ENCODE assay signal across 37 cellular contexts in the genomic region with DNA sequence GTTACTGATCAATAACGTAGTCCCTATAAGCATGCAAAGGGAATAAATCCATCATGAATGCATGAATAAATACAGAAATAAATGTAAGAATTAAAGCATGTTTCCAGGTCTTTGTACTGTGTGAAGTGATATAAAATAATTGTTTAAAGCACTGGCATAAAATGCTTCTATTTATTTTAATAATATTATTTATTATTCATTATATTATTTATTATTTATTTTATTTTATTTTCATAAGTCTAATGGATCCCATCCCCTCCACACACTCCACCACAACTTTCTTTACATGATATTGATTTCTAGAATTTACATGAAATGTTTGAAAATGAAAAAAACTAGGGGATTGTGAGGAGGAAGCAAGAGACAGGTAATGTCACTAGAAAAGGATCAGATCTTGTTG.
DNase-seq lines count a peak whose midpoint lies in the region; ATAC-seq, FAIRE-seq and TF ChIP-seq lines count a peak whose summit lies in the region.
"Had no signal": no experiment of that assay in that cellular context is flagged by ENCODE, and none has a peak within 500 bp of the region (broad histone marks: within the 10 kb centered on the region; RNA-seq: fewer than 3 reads in every experiment).

No MANE protein-coding gene starts in this region.

- intact Hi-C loops in K562 (cut with micrococcal nuclease): loop anchor here (10.0 kb wide), 1 partner anchor 100 kb away; a partner anchor contains a TSS

- TF ChIP-seq CTCF in WTC11 (IDR thresholded peaks at IDR 0.05) (no peak), K562 (IDR thresholded peaks at IDR 0.05 in 2 of 3, conservative IDR thresholded peaks at IDR 0.05 in 1 of 3; ENCODE audit: insufficient read depth in 2 of 3, low read depth in 1 of 3, low read length in 3 of 3) (no peak), endodermal cell (conservative IDR thresholded peaks at IDR 0.05) (no peak)

- H3K79me1 ChIP-seq in mesendoderm (ENCODE audit: low read length): no peaks in the 10 kb centered on the region

- H3K4ac ChIP-seq in mesendoderm (ENCODE audit: low read depth, low read length): peak overlapping the region; percentile 68

- H4K20me1 ChIP-seq in K562 (replicated peaks; ENCODE audit: control insufficient read depth, insufficient read depth, low read length): no peaks in the 10 kb centered on the region
- H4K20me1 ChIP-seq in GM23248 (ENCODE audit: insufficient read depth): no peaks in the 10 kb centered on the region
- H4K20me1 ChIP-seq: BLaER1; BLaER1 treated with 17β-estradiol and CSF1 and Interleukin-3, amounts not matched to agents 10 nM and 100 nM had no signal

- no peak for TF ChIP-seq EP300 in K562 (IDR thresholded peaks at IDR 0.05; ENCODE audit: low read length)

- TF ChIP-seq RAD21 in K562 (CRISPR knock-in tag; conservative IDR thresholded peaks at IDR 0.05 in 1 of 2, IDR thresholded peaks at IDR 0.05 in 1 of 2): no peak

- H3K4me1 ChIP-seq in K562 (replicated peaks in 1 of 2; ENCODE audit: control insufficient read depth in 2 of 2, insufficient read depth in 2 of 2, low read length in 2 of 2) (peaks cover 31 to 41% of the 10 kb centered on the region in 2 experiments), endodermal cell (ENCODE audit: control insufficient read depth, insufficient read depth, low read length) (peaks cover 21% of the 10 kb centered on the region), mesendoderm (ENCODE audit: control insufficient read depth, low read depth, low read length) (peaks cover 10% of the 10 kb centered on the region), GM23248 (ENCODE audit: insufficient read depth) (no peaks in the 10 kb centered on the region)
- H3K4me1 ChIP-seq: A549, BE2C, BLaER1 had no signal

- H3K4me2 ChIP-seq in K562 (ENCODE audit: insufficient read depth, low read length) (peak overlapping the region; percentile 13; the same call in 1 of the 2 replicates), mesendoderm (ENCODE audit: low read length) (no peak overlapping the region), GM23248 (ENCODE audit: unreplicated experiment) (no peak overlapping the region)
- H3K4me2 ChIP-seq: A549; BLaER1; BLaER1 treated with 17β-estradiol and CSF1 and Interleukin-3, amounts not matched to agents 10 nM and 100 nM had no signal

- POLR2A ChIA-PET in WTC11 (lab: Charles Lee): no interaction called here
- POLR2A ChIA-PET in K562 (lab: Yijun Ruan, JAX): interaction anchor here (1.0 kb wide), 1 partner anchor 10 kb away, joined by 3 read pairs; no protein-coding TSS in a partner anchor

- H3K9me1 ChIP-seq in K562 (ENCODE audit: control insufficient read depth, insufficient read depth, low read length): no peaks in the 10 kb centered on the region

- TF ChIP-seq POLR2A in K562 (conservative IDR thresholded peaks at IDR 0.05): no peak

- no peak overlapping the region for H4K5ac ChIP-seq in mesendoderm (ENCODE audit: low read length)

- no peak overlapping the region for H2BK15ac ChIP-seq in mesendoderm (replicated peaks; ENCODE audit: low read depth)

- H3K27ac ChIP-seq in K562 (ENCODE audit: extremely low read depth, low read depth, low read length) (peak overlapping the region; percentile 63), endodermal cell (ENCODE audit: low read depth, low read length) (no peak overlapping the region), mesendoderm (ENCODE audit: low read depth, low read length) (peak overlapping the region; percentile 73), GM23248 (no peak overlapping the region)
- H3K27ac ChIP-seq: 22Rv1; A549; BLaER1; BLaER1 treated with 17β-estradiol and CSF1 and Interleukin-3, amounts not matched to agents 10 nM and 100 nM; C4-2B had no signal

- no peak for ATAC-seq in WTC11
- no peak for ATAC-seq in K562
- no peak for ATAC-seq in HG03025 (IDR thresholded peaks at IDR 0.05; ENCODE audit: low FRiP score, unreplicated experiment)
- ATAC-seq in stimulated activated memory B cell treated with anti-CD40 and anti-IgM and Interleukin-4, amounts not matched to agents 10 μg/mL and 1 μg/mL and 100 μg/mL, for 72 hours: no peak
- ATAC-seq: A549; CD8-positive, alpha-beta T cell had no signal

- H3K4me3 Mint-ChIP-seq in WTC11: no peak overlapping the region
- H3K4me3 Mint-ChIP-seq in endodermal cell: no peak overlapping the region
- no peak overlapping the region for H3K4me3 Mint-ChIP-seq in stimulated activated memory B cell treated with anti-CD40 and anti-IgM and Interleukin-4, amounts not matched to agents 10 μg/mL and 1 μg/mL and 100 μg/mL, for 72 hours
- H3K4me3 Mint-ChIP-seq: B cell; CD14-positive monocyte; CD4-positive, alpha-beta memory T cell; CD4-positive, alpha-beta T cell; CD4-positive, CD25-positive, alpha-beta regulatory T cell; CD8-positive, alpha-beta memory T cell; CD8-positive, alpha-beta T cell had no signal

- H3K18ac ChIP-seq in mesendoderm (ENCODE audit: low read length): peak overlapping the region; percentile 51

- FAIRE-seq in K562 (lab: Jason Lieb, UNC): no peak
- FAIRE-seq: A204.1, A549, D721Med had no signal

- no peak overlapping the region for H3K4me3 ChIP-seq in K562
- H3K4me3 ChIP-seq in endodermal cell (ENCODE audit: low read length): no peak overlapping the region
- H3K4me3 ChIP-seq in mesendoderm (ENCODE audit: low read length): no peak overlapping the region
- H3K4me3 ChIP-seq in GM23248: no peak overlapping the region
- H3K4me3 ChIP-seq: A549; BLaER1; BLaER1 treated with 17β-estradiol and CSF1 and Interleukin-3, amounts not matched to agents 10 nM and 100 nM had no signal

- H3K36me3 Mint-ChIP-seq in WTC11 (no peaks in the 10 kb centered on the region), endodermal cell (ENCODE audit: low read depth) (peaks cover 64% of the 10 kb centered on the region)
- no peaks in the 10 kb centered on the region for H3K36me3 Mint-ChIP-seq in stimulated activated memory B cell treated with anti-CD40 and anti-IgM and Interleukin-4, amounts not matched to agents 10 μg/mL and 1 μg/mL and 100 μg/mL, for 72 hours
- H3K36me3 Mint-ChIP-seq: CD14-positive monocyte had no signal

- H3K4me1 Mint-ChIP-seq in WTC11 (no peaks in the 10 kb centered on the region), endodermal cell (peaks cover 20% of the 10 kb centered on the region)
- no peaks in the 10 kb centered on the region for H3K4me1 Mint-ChIP-seq in stimulated activated memory B cell treated with anti-CD40 and anti-IgM and Interleukin-4, amounts not matched to agents 10 μg/mL and 1 μg/mL and 100 μg/mL, for 72 hours
- H3K4me1 Mint-ChIP-seq: B cell had no signal

- H2AFZ ChIP-seq in K562 (ENCODE audit: low read depth, low read length) (peak overlapping the region; percentile 52; the same call in 1 of the 2 replicates), GM23248 (no peak overlapping the region)

- H3K27me3 Mint-ChIP-seq in WTC11 (ENCODE audit: low read depth) (no peaks in the 10 kb centered on the region), endodermal cell (ENCODE audit: insufficient read depth) (no peaks in the 10 kb centered on the region)
- H3K27me3 Mint-ChIP-seq in stimulated activated memory B cell treated with anti-CD40 and anti-IgM and Interleukin-4, amounts not matched to agents 10 μg/mL and 1 μg/mL and 100 μg/mL, for 72 hours: peaks cover 31% of the 10 kb centered on the region
- H3K27me3 Mint-ChIP-seq: CD4-positive, alpha-beta memory T cell; CD4-positive, alpha-beta T cell; CD4-positive, CD25-positive, alpha-beta regulatory T cell; CD8-positive, alpha-beta memory T cell had no signal

- no peaks in the 10 kb centered on the region for H3F3A ChIP-seq in GM23248 (ENCODE audit: insufficient read depth)

- 79% methylated on average over 1 of the region's 1 CpG for WGBS in K562 (ENCODE audit: insufficient coverage, low coverage, missing lambda C conversion rate)
- 86% methylated on average over 1 of the region's 1 CpG; no CpG with 5 or more reads in 1 of the 2 experiments for WGBS in endodermal cell (ENCODE audit: insufficient coverage in 1 of 2, insufficient read length in 1 of 2), 2 experiments
- no CpG with 5 or more reads among the region's 1 CpG for WGBS in mesendoderm (ENCODE audit: extremely low coverage, insufficient coverage, low lambda C conversion rate)
- WGBS in GM23248 (ENCODE audit: low coverage in 1 of 2, low lambda C conversion rate in 2 of 2, missing lambda C conversion rate in 2 of 2), 2 experiments: 89 to 97% methylated on average over 1 of the region's 1 CpG

- H3K9me2 ChIP-seq in GM23248 (ENCODE audit: insufficient read depth): no peaks in the 10 kb centered on the region

- H2BK120ac ChIP-seq in mesendoderm (ENCODE audit: low read depth, low read length): peak overlapping the region; percentile 90

- in situ Hi-C loops in K562 (cut with MboI): no loop called here
- in situ Hi-C loops in GM23248 (cut with MboI): no loop called here

- H2AK5ac ChIP-seq in mesendoderm (ENCODE audit: low read length): no peak overlapping the region

- no peak overlapping the region for H4K8ac ChIP-seq in mesendoderm (ENCODE audit: low read depth, low read length)

- BruUV-seq in K562 (replicated peaks; lab: Mats Ljungman, UMichigan): no TSS peak

- peaks cover 8% of the 10 kb centered on the region; the same call in 1 of the 2 replicates for H3K9me3 Mint-ChIP-seq in WTC11
- peaks cover 13% of the 10 kb centered on the region for H3K9me3 Mint-ChIP-seq in endodermal cell
- no peaks in the 10 kb centered on the region for H3K9me3 Mint-ChIP-seq in stimulated activated memory B cell treated with anti-CD40 and anti-IgM and Interleukin-4, amounts not matched to agents 10 μg/mL and 1 μg/mL and 100 μg/mL, for 72 hours
- H3K9me3 Mint-ChIP-seq: CD14-positive monocyte; CD4-positive, alpha-beta memory T cell; CD4-positive, alpha-beta T cell; CD4-positive, CD25-positive, alpha-beta regulatory T cell; CD8-positive, alpha-beta memory T cell; CD8-positive, alpha-beta T cell had no signal

- peak overlapping the region; percentile 40 for H3K56ac ChIP-seq in mesendoderm (ENCODE audit: low read length)

- DNase-seq in WTC11 (ENCODE audit: low spot score): no peak
- DNase-seq in K562 (ENCODE audit: extremely low read depth in 1 of 4, low spot score in 3 of 4): no peak
- no peak for DNase-seq in endodermal cell
- DNase-seq in mesendoderm: no peak
- no peak for DNase-seq in inferior parietal cortex (ENCODE audit: extremely low spot score)
- DNase-seq in GM23248: no peak
- DNase-seq: 8988T; ACHN; AML-193; BE2C; C1 segment of cervical spinal cord; Caco-2; Calu3; CD4-positive, alpha-beta memory T cell; CD4-positive, alpha-beta T cell; CD4-positive, CD25-positive, alpha-beta regulatory T cell; CD8-positive, alpha-beta memory T cell; CD8-positive, alpha-beta T cell; COR-L47; DMS 273 treated with DMSO at 0.1 percent for 48 hours; DMS153; DMS53; DMS79; DMS79 treated with DMSO at 0.1 percent for 48 hours; DND-41; EL had no signal

- H3K9ac ChIP-seq in K562 (ENCODE audit: insufficient read depth in 1 of 2, low read depth in 2 of 2, low read length in 2 of 2) (no peak overlapping the region; a peak in 1 of 4 replicates), endodermal cell (ENCODE audit: extremely low read depth, low read length, poor library complexity, severe bottlenecking) (peak overlapping the region; percentile 29), mesendoderm (ENCODE audit: low read length) (no peak overlapping the region), GM23248 (no peak overlapping the region)
- H3K9ac ChIP-seq: BLaER1; BLaER1 treated with 17β-estradiol and CSF1 and Interleukin-3, amounts not matched to agents 10 nM and 100 nM had no signal

- H3K36me3 ChIP-seq in K562 (ENCODE audit: control insufficient read depth, insufficient read depth, low read length) (no peaks in the 10 kb centered on the region), endodermal cell (ENCODE audit: control insufficient read depth, insufficient read depth, low read length) (peaks cover 82% of the 10 kb centered on the region), mesendoderm (ENCODE audit: control insufficient read depth, insufficient read depth, low read length) (no peaks in the 10 kb centered on the region), GM23248 (ENCODE audit: low read depth) (no peaks in the 10 kb centered on the region)
- H3K36me3 ChIP-seq: BE2C; BLaER1 treated with 17β-estradiol and CSF1 and Interleukin-3, amounts not matched to agents 10 nM and 100 nM had no signal

- peaks cover 2% of the 10 kb centered on the region; the same call in 1 of the 2 replicates for H3K9me3 ChIP-seq in K562 (replicated peaks; ENCODE audit: control insufficient read depth, insufficient read depth, low read depth, low read length)
- H3K9me3 ChIP-seq in endodermal cell (ENCODE audit: control insufficient read depth, low read length): peaks cover 43% of the 10 kb centered on the region
- H3K9me3 ChIP-seq in GM23248 (ENCODE audit: low read depth): no peaks in the 10 kb centered on the region
- H3K9me3 ChIP-seq: A549, BE2C, BLaER1, Caco-2 had no signal

- H3K27ac Mint-ChIP-seq in WTC11: no peak overlapping the region
- H3K27ac Mint-ChIP-seq in endodermal cell: peak overlapping the region; percentile 73
- no peak overlapping the region for H3K27ac Mint-ChIP-seq in stimulated activated memory B cell treated with anti-CD40 and anti-IgM and Interleukin-4, amounts not matched to agents 10 μg/mL and 1 μg/mL and 100 μg/mL, for 72 hours
- H3K27ac Mint-ChIP-seq: B cell; CD4-positive, alpha-beta memory T cell; CD4-positive, alpha-beta T cell; CD4-positive, CD25-positive, alpha-beta regulatory T cell; CD8-positive, alpha-beta T cell had no signal

- no peak overlapping the region for H3K23ac ChIP-seq in mesendoderm (ENCODE audit: low read length)

- H3K79me2 ChIP-seq in K562 (ENCODE audit: control insufficient read depth, insufficient read depth, low read length) (no peaks in the 10 kb centered on the region), mesendoderm (ENCODE audit: control insufficient read depth, insufficient read depth, low read length) (no peaks in the 10 kb centered on the region), GM23248 (ENCODE audit: insufficient read depth) (no peaks in the 10 kb centered on the region)

- peak overlapping the region; percentile 64 for H2BK5ac ChIP-seq in mesendoderm (ENCODE audit: low read length)

- H3K27me3 ChIP-seq in K562 (ENCODE audit: control insufficient read depth in 2 of 2, insufficient read depth in 2 of 2, low read length in 2 of 2) (no peaks in the 10 kb centered on the region; a peak in 1 of 5 replicates), endodermal cell (ENCODE audit: control insufficient read depth, insufficient read depth, low read length, poor library complexity, severe bottlenecking) (no peaks in the 10 kb centered on the region), mesendoderm (ENCODE audit: insufficient read depth, low read length, poor library complexity) (no peaks in the 10 kb centered on the region), GM23248 (replicated peaks; ENCODE audit: insufficient read depth) (no peaks in the 10 kb centered on the region)
- H3K27me3 ChIP-seq: BE2C; BLaER1; BLaER1 treated with 17β-estradiol and CSF1 and Interleukin-3, amounts not matched to agents 10 nM and 100 nM had no signal

- CTCF ChIA-PET in WTC11 (lab: Charles Lee): no interaction called here
- CTCF ChIA-PET in K562 (lab: Yijun Ruan, JAX; ENCODE audit: low intra/inter-chr PET ratio): no interaction called here

Comparison
In these comparisons a context has a peak if more than half of its experiments do, and no peak if none do; other contexts are left out.
1. H3K27ac ChIP-seq: peak in K562 (single experiment) and mesendoderm (single experiment); none in endodermal cell (single experiment) and GM23248 (single experiment).